9 cellular contexts compared by ENCODE assay signal in genomic region chr9:137435980-137436760, GRCh38. TPM values are rescaled to one million over a fixed set of nuclear protein-coding genes. Genes with fewer than 3 reads are reported as not detected.
A peak's percentile ranks its signal among the peaks of the same experiment; 100 is the strongest.
DNase-seq lines count a peak whose midpoint lies in the region; ATAC-seq and TF ChIP-seq lines count a peak whose summit lies in the region.
"Had no signal": no experiment of that assay in that cellular context is flagged by ENCODE, and none has a peak within 500 bp of the region (broad histone marks: within the 10 kb centered on the region; RNA-seq: fewer than 3 reads in every experiment).

No MANE protein-coding gene starts in this region.

- DNase-seq in 8988T (peak; percentile 83), LoVo (ENCODE audit: low spot score) (peak; percentile 87), MCF 10A (ENCODE audit: unreplicated experiment) (peak; percentile 91), lung (ENCODE audit: low spot score) (peak; percentile 73), NCI-H146 (lab: John Stamatoyannopoulos, UW) (no peak), NCI-H345 treated with DMSO at 0.1 percent for 48 hours (lab: John Stamatoyannopoulos, UW; ENCODE audit: unreplicated experiment) (no peak)
- DNase-seq in activated naive CD4-positive, alpha-beta T cell treated with anti-CD3 and anti-CD28 coated beads, Interleukin-2, amount 50 U/mL, for 16 hours, result no peak
- no peak for DNase-seq in stimulated activated CD4-positive, alpha-beta T cell treated with anti-CD3 and anti-CD28 coated beads, Interleukin-4, amount 100 ng/mL, for 24 hours
- DNase-seq: CD4-positive, CD25-positive, alpha-beta regulatory T cell had no signal

- CTCF ChIA-PET in MCF 10A (lab: Yijun Ruan, JAX), result no interaction called here

- H3K9me3 Mint-ChIP-seq in MCF 10A (ENCODE audit: unreplicated experiment), result no peaks in the 10 kb centered on the region
- H3K9me3 Mint-ChIP-seq: CD4-positive, CD25-positive, alpha-beta regulatory T cell had no signal

- peaks cover 0 to 8% of the 10 kb centered on the region in 2 donors for H3K4me1 ChIP-seq in lung (ENCODE audit: control insufficient read depth in 2 of 2, insufficient read depth in 2 of 2, low read length in 2 of 2)

- no peak overlapping the region for H3K4me3 Mint-ChIP-seq in MCF 10A (ENCODE audit: unreplicated experiment)
- H3K4me3 Mint-ChIP-seq: CD4-positive, CD25-positive, alpha-beta regulatory T cell had no signal

- peak; percentile 84 for ATAC-seq in lung (ENCODE audit: insufficient read depth, low FRiP score)

- POLR2A ChIA-PET in MCF 10A (lab: Yijun Ruan, JAX), result interaction anchor here (1.1 to 3.9 kb wide), 2 partner anchors 11 to 13 kb away, joined by 3 to 12 read pairs; partner anchors contain the start of genes EXD3 and NOXA1

- H3K27me3 ChIP-seq in lung (ENCODE audit: control insufficient read depth, insufficient read depth), result no peaks in the 10 kb centered on the region

- H3K4me3 ChIP-seq in lung, result no peak overlapping the region

- H3K27me3 Mint-ChIP-seq in MCF 10A (ENCODE audit: insufficient read depth, unreplicated experiment), result no peaks in the 10 kb centered on the region

- H3K4me1 Mint-ChIP-seq in MCF 10A (ENCODE audit: insufficient read depth, unreplicated experiment), result no peaks in the 10 kb centered on the region

- H3K27ac Mint-ChIP-seq in MCF 10A (ENCODE audit: low read depth, unreplicated experiment), result no peak overlapping the region
- H3K27ac Mint-ChIP-seq: CD4-positive, CD25-positive, alpha-beta regulatory T cell had no signal

- peaks cover 8% of the 10 kb centered on the region for H3K36me3 Mint-ChIP-seq in MCF 10A (ENCODE audit: insufficient read depth, unreplicated experiment)
- H3K36me3 Mint-ChIP-seq: CD4-positive, CD25-positive, alpha-beta regulatory T cell had no signal

- H3K36me3 ChIP-seq in lung (ENCODE audit: control insufficient read depth in 2 of 2, insufficient read depth in 2 of 2, low read length in 2 of 2), result no peaks in the 10 kb centered on the region

- H3K9me3 ChIP-seq in lung (ENCODE audit: control insufficient read depth in 2 of 2, insufficient read depth in 1 of 2, low read length in 1 of 2), result no peaks in the 10 kb centered on the region

- intact Hi-C loops in MCF 10A (cut with micrococcal nuclease), result no loop called here

- WGBS in lung, 2 donors, result 65 to 84% methylated on average over 42 of the region's 42 CpGs

- TF ChIP-seq CTCF in MCF 10A (IDR thresholded peaks at IDR 0.05; ENCODE audit: unreplicated experiment) (no peak), lung (IDR thresholded peaks at IDR 0.05; ENCODE audit: control extremely low read depth, extremely low read depth) (no peak)

- no peak overlapping the region for H3K27ac ChIP-seq in lung (ENCODE audit: low read depth in 1 of 2, low read length in 1 of 2)

- BruUV-seq in MCF 10A (replicated peaks; lab: Mats Ljungman, UMichigan), result no TSS peak

RNA-seq across cellular contexts. Expression of gene ENTPD8, which starts 5.0 kb away (rescaled TPM):
- total RNA-seq in MCF 10A (2022) (not detected in 2 replicates), lung (under 1 TPM; 0.14 to 0.28 TPM)
- under 1 TPM; 0.08 to 0.45 TPM for polyA plus RNA-seq in lung
- total RNA-seq: CD4-positive, CD25-positive, alpha-beta regulatory T cell had no signal
- polyA plus RNA-seq: CD4-positive, CD25-positive, alpha-beta regulatory T cell had no signal

RNA-seq across cellular contexts. Expression of gene NOXA1, which starts 13.0 kb away (rescaled TPM):
- total RNA-seq in MCF 10A (2022) (8.2 and 8.9 TPM in 2 replicates), lung (10 to 100 TPM in 1 of 2 donors, 1 to 10 TPM in 1; 3.1 to 10.1 TPM)
- 10 to 100 TPM in 1 of 2 donors, 1 to 10 TPM in 1; 2.1 to 11.7 TPM for polyA plus RNA-seq in lung

RNA-seq across cellular contexts. Expression of gene EXD3, which starts 13.2 kb away (rescaled TPM):
- 17.1 and 23.9 TPM in 2 replicates for total RNA-seq in MCF 10A (2022)
- 10 to 100 TPM; 17.5 to 21.5 TPM for total RNA-seq in lung
- 10 to 100 TPM in 1 of 2 donors, 1 to 10 TPM in 1; 8.6 to 30.5 TPM for polyA plus RNA-seq in lung

RNA-seq across cellular contexts. Expression of gene NSMF, which starts 23.0 kb away (rescaled TPM):
- total RNA-seq in MCF 10A (2022) (37.8 and 43.1 TPM in 2 replicates), lung (10 to 100 TPM; 13.8 to 34.1 TPM)
- polyA plus RNA-seq in lung, result 10 to 100 TPM; 26.1 to 39.8 TPM

Comparison
In these comparisons a context has a peak if more than half of its experiments do, and no peak if none do; other contexts are left out.
1. DNase-seq: peak in 8988T (single experiment), LoVo (single experiment), MCF 10A (single experiment) and lung (single experiment); none in activated naive CD4-positive, alpha-beta T cell treated with anti-CD3 and anti-CD28 coated beads, Interleukin-2, amount 50 U/mL, for 16 hours (single experiment), NCI-H146 (single experiment), NCI-H345 treated with DMSO at 0.1 percent for 48 hours (single experiment) and stimulated activated CD4-positive, alpha-beta T cell treated with anti-CD3 and anti-CD28 coated beads, Interleukin-4, amount 100 ng/mL, for 24 hours (single experiment).